ENCODE assay signal across 20 cellular contexts in the genomic region with DNA sequence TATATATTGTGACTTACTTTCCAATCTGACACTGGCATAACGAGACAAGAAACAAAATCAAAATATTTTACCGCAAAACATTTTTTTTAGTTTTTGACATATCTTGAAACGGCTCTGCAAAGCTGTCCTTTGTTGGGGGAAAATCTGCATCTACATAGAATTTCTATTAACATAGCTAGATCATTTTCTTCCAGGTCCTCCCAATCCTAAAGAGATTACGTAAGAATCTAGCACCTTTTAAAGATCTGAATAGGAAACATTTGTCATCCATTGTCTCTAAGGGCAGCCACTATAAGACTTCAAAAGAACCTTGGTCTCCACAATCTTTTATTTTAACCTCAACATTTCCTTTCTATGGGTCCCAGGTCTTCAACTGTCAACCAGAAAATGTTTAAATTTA. TPM values are rescaled to one million over a fixed set of nuclear protein-coding genes. Genes with fewer than 3 reads are reported as not detected.
DNase-seq lines count a peak whose midpoint lies in the region; ATAC-seq and TF ChIP-seq lines count a peak whose summit lies in the region.
"Had no signal": no experiment of that assay in that cellular context is flagged by ENCODE, and none has a peak within 500 bp of the region (broad histone marks: within the 10 kb centered on the region; RNA-seq: fewer than 3 reads in every experiment).

No MANE protein-coding gene starts in this region.

- peaks cover 0 to 2% (median 0%) of the 10 kb centered on the region in 7 donors for H3K9me3 Mint-ChIP-seq in CD4-positive, CD25-positive, alpha-beta regulatory T cell
- peaks cover 6% of the 10 kb centered on the region; the same call in 1 of the 2 replicates for H3K9me3 Mint-ChIP-seq in HFFc6
- H3K9me3 Mint-ChIP-seq in activated naive CD8-positive, alpha-beta T cell treated with anti-CD3 and anti-CD28 coated beads, Interleukin-2, amount 10 ng/mL, durations not matched to agents 7 days and 5 days: peaks cover 8% of the 10 kb centered on the region
- peaks cover 5% of the 10 kb centered on the region for H3K9me3 Mint-ChIP-seq in natural killer cell treated with Interleukin-12 subunit alpha and Interleukin-12 subunit beta and Interleukin-15 and Interleukin-18, amount 100 ng/mL, for 72 hours

- H3K4me3 Mint-ChIP-seq in CD4-positive, CD25-positive, alpha-beta regulatory T cell: peak overlapping the region; percentile 89 to 96 (median 96)
- H3K4me3 Mint-ChIP-seq in HFFc6: peak overlapping the region; percentile 91; the same call in 1 of the 2 replicates
- H3K4me3 Mint-ChIP-seq in activated naive CD8-positive, alpha-beta T cell treated with anti-CD3 and anti-CD28 coated beads, Interleukin-2, amount 10 ng/mL, durations not matched to agents 7 days and 5 days: peak overlapping the region; percentile 97
- H3K4me3 Mint-ChIP-seq in natural killer cell treated with Interleukin-12 subunit alpha and Interleukin-12 subunit beta and Interleukin-15 and Interleukin-18, amount 100 ng/mL, for 72 hours: peak overlapping the region; percentile 88

- H3K36me3 Mint-ChIP-seq in CD4-positive, CD25-positive, alpha-beta regulatory T cell: peaks cover 10% of the 10 kb centered on the region
- H3K36me3 Mint-ChIP-seq in HFFc6 (ENCODE audit: low read depth): peaks cover 16% of the 10 kb centered on the region; the same call in 1 of the 2 replicates
- H3K36me3 Mint-ChIP-seq in activated naive CD8-positive, alpha-beta T cell treated with anti-CD3 and anti-CD28 coated beads, Interleukin-2, amount 10 ng/mL, durations not matched to agents 7 days and 5 days: peaks cover 4% of the 10 kb centered on the region
- H3K36me3 Mint-ChIP-seq in natural killer cell treated with Interleukin-12 subunit alpha and Interleukin-12 subunit beta and Interleukin-15 and Interleukin-18, amount 100 ng/mL, for 72 hours: no peaks in the 10 kb centered on the region

- no peak overlapping the region for H3K4me3 ChIP-seq in CD4-positive, CD25-positive, alpha-beta regulatory T cell (ENCODE audit: low read depth, low read length)

- POLR2A ChIA-PET in activated naive CD8-positive, alpha-beta T cell treated with anti-CD3 and anti-CD28 coated beads, Interleukin-2, amount 10 ng/mL, durations not matched to agents 7 days and 5 days (lab: Charles Lee): no interaction called here

- H3K27ac Mint-ChIP-seq in CD4-positive, CD25-positive, alpha-beta regulatory T cell: peak overlapping the region in 1 of 3 donors; percentile 90
- H3K27ac Mint-ChIP-seq in HFFc6: no peak overlapping the region
- no peak overlapping the region for H3K27ac Mint-ChIP-seq in activated naive CD8-positive, alpha-beta T cell treated with anti-CD3 and anti-CD28 coated beads, Interleukin-2, amount 10 ng/mL, durations not matched to agents 7 days and 5 days
- H3K27ac Mint-ChIP-seq in natural killer cell treated with Interleukin-12 subunit alpha and Interleukin-12 subunit beta and Interleukin-15 and Interleukin-18, amount 100 ng/mL, for 72 hours: peak overlapping the region in 1 of 2 donors; percentile 79

- peaks cover 20 to 47% (median 38%) of the 10 kb centered on the region in 4 donors for H3K4me1 Mint-ChIP-seq in CD4-positive, CD25-positive, alpha-beta regulatory T cell
- H3K4me1 Mint-ChIP-seq in HFFc6 (ENCODE audit: low read depth): peaks cover 28% of the 10 kb centered on the region
- H3K4me1 Mint-ChIP-seq in activated naive CD8-positive, alpha-beta T cell treated with anti-CD3 and anti-CD28 coated beads, Interleukin-2, amount 10 ng/mL, durations not matched to agents 7 days and 5 days: peaks cover 32% of the 10 kb centered on the region
- H3K4me1 Mint-ChIP-seq in natural killer cell treated with Interleukin-12 subunit alpha and Interleukin-12 subunit beta and Interleukin-15 and Interleukin-18, amount 100 ng/mL, for 72 hours (ENCODE audit: low read depth in 2 of 2): peaks cover 38 to 48% of the 10 kb centered on the region in 2 donors

- H3K27me3 ChIP-seq in CD4-positive, CD25-positive, alpha-beta regulatory T cell (ENCODE audit: control insufficient read depth, insufficient read depth, low read length): peaks cover 2% of the 10 kb centered on the region
- H3K27me3 ChIP-seq: BE2C, tibial nerve had no signal

- peaks cover 18% of the 10 kb centered on the region for H3K4me1 ChIP-seq in CD4-positive, CD25-positive, alpha-beta regulatory T cell (ENCODE audit: control insufficient read depth, insufficient read depth, low read length, poor library complexity, severe bottlenecking)
- H3K4me1 ChIP-seq: BE2C had no signal

- no peaks in the 10 kb centered on the region for H3K9me3 ChIP-seq in CD4-positive, CD25-positive, alpha-beta regulatory T cell (ENCODE audit: control insufficient read depth in 2 of 2, low read length in 2 of 2)
- H3K9me3 ChIP-seq: BE2C, tibial nerve had no signal

- H3K27me3 Mint-ChIP-seq in CD4-positive, CD25-positive, alpha-beta regulatory T cell: peaks cover 19% of the 10 kb centered on the region
- no peaks in the 10 kb centered on the region for H3K27me3 Mint-ChIP-seq in HFFc6 (ENCODE audit: insufficient read depth)
- H3K27me3 Mint-ChIP-seq in activated naive CD8-positive, alpha-beta T cell treated with anti-CD3 and anti-CD28 coated beads, Interleukin-2, amount 10 ng/mL, durations not matched to agents 7 days and 5 days: peaks cover 3% of the 10 kb centered on the region
- no peaks in the 10 kb centered on the region for H3K27me3 Mint-ChIP-seq in natural killer cell treated with Interleukin-12 subunit alpha and Interleukin-12 subunit beta and Interleukin-15 and Interleukin-18, amount 100 ng/mL, for 72 hours

- no peaks in the 10 kb centered on the region for H3K36me3 ChIP-seq in CD4-positive, CD25-positive, alpha-beta regulatory T cell (ENCODE audit: control insufficient read depth, insufficient read depth, low read length)
- H3K36me3 ChIP-seq: BE2C, HAP-1 had no signal

- ATAC-seq in CD4-positive, CD25-positive, alpha-beta regulatory T cell (ENCODE audit: low read depth in 2 of 2): no peak
- ATAC-seq in activated naive CD8-positive, alpha-beta T cell treated with anti-CD3 and anti-CD28 coated beads, Interleukin-2, amount 10 ng/mL, durations not matched to agents 7 days and 5 days (ENCODE audit: low read depth): no peak
- ATAC-seq in natural killer cell treated with Interleukin-12 subunit alpha and Interleukin-12 subunit beta and Interleukin-15 and Interleukin-18, amount 100 ng/mL, for 72 hours: no peak
- no peak for ATAC-seq in HG02588 (IDR thresholded peaks at IDR 0.05; ENCODE audit: unreplicated experiment)

- DNase-seq in CD4-positive, CD25-positive, alpha-beta regulatory T cell: no peak
- DNase-seq in HFFc6 (no peak), medulla oblongata (ENCODE audit: extremely low spot score) (no peak), NCI-H2107 (lab: John Stamatoyannopoulos, UW) (no peak), UCSD-AML1 (lab: John Stamatoyannopoulos, UW; ENCODE audit: unreplicated experiment) (no peak)
- DNase-seq in activated naive CD8-positive, alpha-beta T cell treated with anti-CD3 and anti-CD28 coated beads, Interleukin-2, amount 10 ng/mL, durations not matched to agents 7 days and 5 days: no peak
- no peak for DNase-seq in natural killer cell treated with Interleukin-12 subunit alpha and Interleukin-12 subunit beta and Interleukin-15 and Interleukin-18, amount 100 ng/mL, for 72 hours (ENCODE audit: low spot score)
- DNase-seq: activated CD4-positive, alpha-beta T cell treated with anti-CD3 and anti-CD28 coated beads, Interleukin-2, amount 50 U/mL, for 48 hours; activated gamma-delta T cell; BE2C; foreskin melanocyte; NCI-H774; stimulated activated CD4-positive, alpha-beta T cell treated with anti-CD3 and anti-CD28 coated beads, Interleukin-15, amount 100 ng/mL, for 24 hours had no signal

- H3K27ac ChIP-seq in CD4-positive, CD25-positive, alpha-beta regulatory T cell (ENCODE audit: insufficient read depth, low read length, poor library complexity, severe bottlenecking): no peak overlapping the region
- H3K27ac ChIP-seq: RWPE1 had no signal

- no peak for TF ChIP-seq CTCF in HFFc6 (IDR thresholded peaks at IDR 0.05)

RNA-seq across cellular contexts. Expression of gene MFF, which starts 1.2 kb away (rescaled TPM):
- total RNA-seq in CD4-positive, CD25-positive, alpha-beta regulatory T cell: 62.3 TPM
- 100 to 1,000 TPM; 122 to 150 (median 142) TPM for polyA plus RNA-seq in CD4-positive, CD25-positive, alpha-beta regulatory T cell
- 10 to 100 TPM; 53.7 to 75.0 (median 65.6) TPM for total RNA-seq in HFFc6 (2021; fragmentation: NEBNext Ultra II Directional; extraction: Animal tissue kit (Norgen Biotek cat#: 25700))
- total RNA-seq in activated naive CD8-positive, alpha-beta T cell treated with anti-CD3 and anti-CD28 coated beads, Interleukin-2, amount 10 ng/mL, durations not matched to agents 7 days and 5 days: 10 to 100 TPM; 63.5 to 64.7 TPM
- 10 to 100 TPM; 51.4 to 73.1 TPM for total RNA-seq in natural killer cell treated with Interleukin-12 subunit alpha and Interleukin-12 subunit beta and Interleukin-15 and Interleukin-18, amount 100 ng/mL, for 72 hours

RNA-seq across cellular contexts. Expression of gene TM4SF20, which starts 55.3 kb away (rescaled TPM):
- total RNA-seq in CD4-positive, CD25-positive, alpha-beta regulatory T cell: not detected
- polyA plus RNA-seq in CD4-positive, CD25-positive, alpha-beta regulatory T cell: not detected
- total RNA-seq in HFFc6 (2021; fragmentation: NEBNext Ultra II Directional; extraction: Animal tissue kit (Norgen Biotek cat#: 25700)): under 1 TPM; 0.09 to 0.34 (median 0.22) TPM
- total RNA-seq in activated naive CD8-positive, alpha-beta T cell treated with anti-CD3 and anti-CD28 coated beads, Interleukin-2, amount 10 ng/mL, durations not matched to agents 7 days and 5 days: not detected
- not detected for total RNA-seq in natural killer cell treated with Interleukin-12 subunit alpha and Interleukin-12 subunit beta and Interleukin-15 and Interleukin-18, amount 100 ng/mL, for 72 hours
- total RNA-seq: bronchial epithelial cell, Daoy, pulmonary artery endothelial cell, tibial nerve had no signal
